In genomic region chr2:127626917-127627739, GRCh38 we compare ENCODE assay signal across 26 cellular contexts. TPM values are rescaled to one million over a fixed set of nuclear protein-coding genes. Genes with fewer than 3 reads are reported as not detected.
"Had no signal": no experiment of that assay in that cellular context is flagged by ENCODE, and none has a peak within 500 bp of the region (broad histone marks: within the 10 kb centered on the region; RNA-seq: fewer than 3 reads in every experiment).

No MANE protein-coding gene starts in this region.

- H3K36me3 Mint-ChIP-seq: activated naive CD4-positive, alpha-beta T cell treated with anti-CD3 and anti-CD28 coated beads, Interleukin-2, amount 10 ng/mL, durations not matched to agents 7 days and 5 days; stimulated activated effector memory CD8-positive, alpha-beta T cell treated with anti-CD3 and anti-CD28 coated beads, Interleukin-12 subunit alpha, Interleukin-12 subunit beta, amount 100 ng/mL, for 72 hours had no signal

- DNase-seq: activated CD4-positive, alpha-beta memory T cell treated with anti-CD3 and anti-CD28 coated beads, Interleukin-2, amount 10 ng/mL, durations not matched to agents 7 days and 5 days; activated CD4-positive, alpha-beta T cell treated with anti-CD3 and anti-CD28 coated beads, Interleukin-2, amount 10 ng/mL, durations not matched to agents 24 days and 14 days; activated effector memory CD4-positive, alpha-beta T cell treated with anti-CD3 and anti-CD28 coated beads, Interleukin-2, amount 50 U/mL, for 16 hours; activated naive CD4-positive, alpha-beta T cell treated with anti-CD3 and anti-CD28 coated beads, Interleukin-2, amount 10 ng/mL, durations not matched to agents 7 days and 5 days; activated naive CD8-positive, alpha-beta T cell treated with anti-CD3 and anti-CD28 coated beads, Interleukin-2, amount 50 U/mL, for 24 hours; body of pancreas; effector CD8-positive, alpha-beta T cell; foreskin keratinocyte; hippocampal formation; kidney glomerular epithelial cell; nucleus accumbens; stimulated activated CD4-positive, alpha-beta T cell treated with anti-CD3 and anti-CD28 coated beads, Interleukin-2, amount 100 ng/mL, for 24 hours; SW 1271; T-helper 2 cell had no signal

- H3K4me3 ChIP-seq: body of pancreas, cardiac muscle cell, left ventricle myocardium inferior, skin epidermis, transverse colon had no signal

- FAIRE-seq: urothelium cell line had no signal

- H3K36me3 ChIP-seq: cardiac muscle cell, left ventricle myocardium inferior, transverse colon had no signal

- H3K27ac Mint-ChIP-seq: activated CD4-positive, alpha-beta memory T cell treated with anti-CD3 and anti-CD28 coated beads, Interleukin-2, amount 10 ng/mL, durations not matched to agents 7 days and 5 days; activated CD4-positive, alpha-beta T cell treated with anti-CD3 and anti-CD28 coated beads, Interleukin-2, amount 10 ng/mL, durations not matched to agents 24 days and 14 days; activated naive CD4-positive, alpha-beta T cell treated with anti-CD3 and anti-CD28 coated beads, Interleukin-2, amount 10 ng/mL, durations not matched to agents 7 days and 5 days; activated naive CD8-positive, alpha-beta T cell treated with anti-CD3 and anti-CD28 coated beads, Interleukin-2, amount 50 U/mL, for 24 hours; dendritic cell treated with granulocyte-macrophage colony-stimulating factor and Interleukin-4, amounts not matched to agents 40 ng/mL and 50 ng/mL, for 4 days; nephron; stimulated activated effector memory CD8-positive, alpha-beta T cell treated with anti-CD3 and anti-CD28 coated beads, Interleukin-12 subunit alpha, Interleukin-12 subunit beta, amount 100 ng/mL, for 72 hours had no signal

- H3K4me1 Mint-ChIP-seq: activated CD4-positive, alpha-beta memory T cell treated with anti-CD3 and anti-CD28 coated beads, Interleukin-2, amount 10 ng/mL, durations not matched to agents 7 days and 5 days; activated CD4-positive, alpha-beta T cell treated with anti-CD3 and anti-CD28 coated beads, Interleukin-2, amount 10 ng/mL, durations not matched to agents 24 days and 14 days; activated naive CD4-positive, alpha-beta T cell treated with anti-CD3 and anti-CD28 coated beads, Interleukin-2, amount 10 ng/mL, durations not matched to agents 7 days and 5 days; nephron; stimulated activated effector memory CD8-positive, alpha-beta T cell treated with anti-CD3 and anti-CD28 coated beads, Interleukin-12 subunit alpha, Interleukin-12 subunit beta, amount 100 ng/mL, for 72 hours had no signal

- H3K27ac ChIP-seq: body of pancreas, cardiac muscle cell, foreskin keratinocyte, left ventricle myocardium inferior, skin epidermis, transverse colon had no signal

- H3K9me3 ChIP-seq: body of pancreas, left ventricle myocardium inferior, transverse colon had no signal

- H3K27me3 Mint-ChIP-seq: activated CD4-positive, alpha-beta memory T cell treated with anti-CD3 and anti-CD28 coated beads, Interleukin-2, amount 10 ng/mL, durations not matched to agents 7 days and 5 days; activated CD4-positive, alpha-beta T cell treated with anti-CD3 and anti-CD28 coated beads, Interleukin-2, amount 10 ng/mL, durations not matched to agents 24 days and 14 days; activated naive CD8-positive, alpha-beta T cell treated with anti-CD3 and anti-CD28 coated beads, Interleukin-2, amount 50 U/mL, for 24 hours had no signal

- H3K4me3 Mint-ChIP-seq: activated CD4-positive, alpha-beta memory T cell treated with anti-CD3 and anti-CD28 coated beads, Interleukin-2, amount 10 ng/mL, durations not matched to agents 7 days and 5 days; activated CD4-positive, alpha-beta T cell treated with anti-CD3 and anti-CD28 coated beads, Interleukin-2, amount 10 ng/mL, durations not matched to agents 24 days and 14 days; activated naive CD4-positive, alpha-beta T cell treated with anti-CD3 and anti-CD28 coated beads, Interleukin-2, amount 10 ng/mL, durations not matched to agents 7 days and 5 days; activated naive CD8-positive, alpha-beta T cell treated with anti-CD3 and anti-CD28 coated beads, Interleukin-2, amount 50 U/mL, for 24 hours; dendritic cell treated with granulocyte-macrophage colony-stimulating factor and Interleukin-4, amounts not matched to agents 40 ng/mL and 50 ng/mL, for 4 days; nephron; stimulated activated effector memory CD8-positive, alpha-beta T cell treated with anti-CD3 and anti-CD28 coated beads, Interleukin-12 subunit alpha, Interleukin-12 subunit beta, amount 100 ng/mL, for 72 hours had no signal

- H3K4me1 ChIP-seq: body of pancreas had no signal

- H3K9me3 Mint-ChIP-seq: activated CD4-positive, alpha-beta memory T cell treated with anti-CD3 and anti-CD28 coated beads, Interleukin-2, amount 10 ng/mL, durations not matched to agents 7 days and 5 days; activated CD4-positive, alpha-beta T cell treated with anti-CD3 and anti-CD28 coated beads, Interleukin-2, amount 10 ng/mL, durations not matched to agents 24 days and 14 days; activated naive CD4-positive, alpha-beta T cell treated with anti-CD3 and anti-CD28 coated beads, Interleukin-2, amount 10 ng/mL, durations not matched to agents 7 days and 5 days; activated naive CD8-positive, alpha-beta T cell treated with anti-CD3 and anti-CD28 coated beads, Interleukin-2, amount 50 U/mL, for 24 hours; dendritic cell treated with granulocyte-macrophage colony-stimulating factor and Interleukin-4, amounts not matched to agents 40 ng/mL and 50 ng/mL, for 4 days; nephron; stimulated activated effector memory CD8-positive, alpha-beta T cell treated with anti-CD3 and anti-CD28 coated beads, Interleukin-12 subunit alpha, Interleukin-12 subunit beta, amount 100 ng/mL, for 72 hours had no signal

- ATAC-seq: activated naive CD8-positive, alpha-beta T cell treated with anti-CD3 and anti-CD28 coated beads, Interleukin-2, amount 50 U/mL, for 24 hours; body of pancreas; foreskin keratinocyte; stimulated activated effector memory CD8-positive, alpha-beta T cell treated with anti-CD3 and anti-CD28 coated beads, Interleukin-12 subunit alpha, Interleukin-12 subunit beta, amount 100 ng/mL, for 72 hours had no signal

- H3K27me3 ChIP-seq: body of pancreas, cardiac muscle cell, foreskin keratinocyte, transverse colon had no signal

RNA-seq across cellular contexts. Expression of gene GPR17, which starts 18.8 kb away (rescaled TPM):
- total RNA-seq: activated CD4-positive, alpha-beta memory T cell treated with anti-CD3 and anti-CD28 coated beads, Interleukin-2, amount 10 ng/mL, durations not matched to agents 7 days and 5 days; activated CD4-positive, alpha-beta T cell treated with anti-CD3 and anti-CD28 coated beads, Interleukin-2, amount 10 ng/mL, durations not matched to agents 24 days and 14 days; cardiac muscle cell; chondrocyte; foreskin keratinocyte; glomerular endothelial cell; mononuclear cell; myocyte had no signal
- polyA plus RNA-seq: foreskin keratinocyte had no signal
